ENCODE assay signal across 22 cellular contexts in the genomic region with DNA sequence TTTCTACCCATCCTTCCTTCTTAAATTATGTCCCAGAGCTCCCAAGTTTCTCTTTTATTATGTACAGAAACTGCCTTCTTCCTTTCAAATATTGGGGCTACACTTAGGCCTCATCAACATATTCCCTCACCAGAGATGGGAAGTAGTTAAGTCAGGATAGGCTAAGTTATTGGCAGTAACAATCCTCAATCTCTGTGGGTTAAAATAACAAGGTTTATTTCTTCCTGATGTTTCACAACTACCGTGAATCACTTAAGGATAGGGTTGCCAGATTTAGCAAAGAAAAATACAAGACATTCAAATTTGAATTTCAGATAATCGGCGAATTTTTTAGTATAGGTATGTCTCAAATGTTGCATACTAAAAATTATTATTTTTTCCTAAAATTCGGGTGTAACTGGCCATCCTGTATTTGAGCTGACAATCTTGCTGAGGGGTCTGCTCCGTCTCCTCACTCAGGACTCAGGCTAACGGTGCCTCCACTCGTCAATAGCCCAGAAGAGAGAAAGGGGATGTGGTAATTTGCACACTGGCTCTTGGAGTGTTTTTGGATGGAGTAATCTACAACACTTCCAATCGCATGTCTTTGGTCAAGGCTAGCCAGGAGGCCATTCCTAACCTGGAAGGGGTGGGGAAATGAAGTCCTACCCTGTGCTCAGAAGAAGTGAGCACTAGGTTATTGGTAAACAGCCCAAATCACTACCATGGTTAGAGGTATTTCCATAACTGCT.
DNase-seq lines count a peak whose midpoint lies in the region; ATAC-seq, FAIRE-seq and TF ChIP-seq lines count a peak whose summit lies in the region.
"Had no signal": no experiment of that assay in that cellular context is flagged by ENCODE, and none has a peak within 500 bp of the region (broad histone marks: within the 10 kb centered on the region; RNA-seq: fewer than 3 reads in every experiment).

No MANE protein-coding gene starts in this region.

- H3K27me3 Mint-ChIP-seq in Calu3 (ENCODE audit: unreplicated experiment): no peaks in the 10 kb centered on the region
- H3K27me3 Mint-ChIP-seq: activated CD4-positive, alpha-beta memory T cell treated with anti-CD3 and anti-CD28 coated beads for 36 hours; activated naive CD8-positive, alpha-beta T cell treated with anti-CD3 and anti-CD28 coated beads for 36 hours; progenitor cell of endocrine pancreas; stimulated activated memory B cell treated with anti-CD40 and anti-IgM and Interleukin-4, amounts not matched to agents 10 μg/mL and 1 μg/mL and 100 μg/mL, for 72 hours had no signal

- H3K27me3 ChIP-seq in adipocyte (replicated peaks; ENCODE audit: control insufficient read depth, insufficient read depth, low read length) (no peaks in the 10 kb centered on the region), small intestine (ENCODE audit: control insufficient read depth in 2 of 2, insufficient read depth in 2 of 2, low read length in 2 of 2) (no peaks in the 10 kb centered on the region)

- intact Hi-C loops in Calu3 (cut with micrococcal nuclease; ENCODE audit: unreplicated experiment): no loop called here

- H3K27ac ChIP-seq in small intestine (ENCODE audit: low read depth in 1 of 2, low read length in 1 of 2): no peak overlapping the region

- CTCF ChIA-PET in Calu3 (lab: Charles Lee): no interaction called here

- H3K4me1 Mint-ChIP-seq in Calu3 (ENCODE audit: low read depth, unreplicated experiment): peaks cover 33% of the 10 kb centered on the region
- H3K4me1 Mint-ChIP-seq: stimulated activated memory B cell treated with anti-CD40 and anti-IgM and Interleukin-4, amounts not matched to agents 10 μg/mL and 1 μg/mL and 100 μg/mL, for 72 hours had no signal

- H3K4me3 ChIP-seq in adipocyte (ENCODE audit: low read length) (peak overlapping the region; percentile 56), fibroblast of pulmonary artery (replicated peaks; ENCODE audit: low read depth, low read length) (no peak overlapping the region), small intestine (ENCODE audit: low read depth in 1 of 2, low read length in 2 of 2) (no peak overlapping the region)
- H3K4me3 ChIP-seq: K562, lung, smooth muscle cell had no signal

- TF ChIP-seq CTCF in Calu3 (IDR thresholded peaks at IDR 0.05; ENCODE audit: unreplicated experiment) (no peak), fibroblast of pulmonary artery (IDR thresholded peaks at IDR 0.05; ENCODE audit: low read length, missing control alignments) (no peak)

- no peaks in the 10 kb centered on the region for H3K36me3 ChIP-seq in adipocyte (ENCODE audit: control insufficient read depth, insufficient read depth, low read length, severe bottlenecking)
- H3K36me3 ChIP-seq in small intestine (ENCODE audit: control insufficient read depth in 2 of 2, insufficient read depth in 2 of 2, low read length in 2 of 2): no peaks in the 10 kb centered on the region

- WGBS in small intestine, 3 donors: 94 to 97% (median 96%) methylated on average over 8 of the region's 8 CpGs

- no peak overlapping the region for H3K4me3 Mint-ChIP-seq in Calu3 (ENCODE audit: low read depth, unreplicated experiment)
- H3K4me3 Mint-ChIP-seq: activated CD4-positive, alpha-beta memory T cell treated with anti-CD3 and anti-CD28 coated beads for 36 hours; activated naive CD8-positive, alpha-beta T cell treated with anti-CD3 and anti-CD28 coated beads for 36 hours; stimulated activated memory B cell treated with anti-CD40 and anti-IgM and Interleukin-4, amounts not matched to agents 10 μg/mL and 1 μg/mL and 100 μg/mL, for 72 hours had no signal

- no TSS peak for BruUV-seq in Calu3 (replicated peaks; lab: Mats Ljungman, UMichigan)

- no peaks in the 10 kb centered on the region for H3K9me3 Mint-ChIP-seq in Calu3 (ENCODE audit: low read depth, unreplicated experiment)

- H3K4me1 ChIP-seq in adipocyte (ENCODE audit: control insufficient read depth, insufficient read depth, low read length): peaks cover 25% of the 10 kb centered on the region
- peaks cover 0 to 2% of the 10 kb centered on the region in 2 donors for H3K4me1 ChIP-seq in small intestine (ENCODE audit: control insufficient read depth in 2 of 2, insufficient read depth in 1 of 2, low read depth in 1 of 2, low read length in 1 of 2)

- no peak for FAIRE-seq in small intestine (lab: Jason Lieb, UNC)
- FAIRE-seq: colon, K562, kidney, urothelium cell line had no signal

- H3K27ac Mint-ChIP-seq in Calu3 (ENCODE audit: unreplicated experiment): peak overlapping the region; percentile 80
- H3K27ac Mint-ChIP-seq: activated CD4-positive, alpha-beta memory T cell treated with anti-CD3 and anti-CD28 coated beads for 36 hours; activated naive CD8-positive, alpha-beta T cell treated with anti-CD3 and anti-CD28 coated beads for 36 hours; activated T-helper 2 cell treated with anti-CD3 and anti-CD28 coated beads, Interferon-gamma antibody, Interleukin-2, Interleukin-4, amounts not matched to agents 10 μg/mL and 5 μg/mL and 100 μg/mL, durations not matched to agents 14 hours and 24 hours and 36 hours; stimulated activated memory B cell treated with anti-CD40 and anti-IgM and Interleukin-4, amounts not matched to agents 10 μg/mL and 1 μg/mL and 100 μg/mL, for 72 hours had no signal

- H3K9me3 ChIP-seq in adipocyte (ENCODE audit: control insufficient read depth, low read length) (no peaks in the 10 kb centered on the region), small intestine (ENCODE audit: control insufficient read depth, low read depth) (no peaks in the 10 kb centered on the region)

- no peak for ATAC-seq in GM19463 (IDR thresholded peaks at IDR 0.05; ENCODE audit: unreplicated experiment)
- ATAC-seq: K562; stimulated activated memory B cell treated with anti-CD40 and anti-IgM and Interleukin-4, amounts not matched to agents 10 μg/mL and 1 μg/mL and 100 μg/mL, for 72 hours had no signal

- H3K36me3 Mint-ChIP-seq in Calu3 (ENCODE audit: insufficient read depth, unreplicated experiment): peaks cover 39% of the 10 kb centered on the region

- peak overlapping the region; percentile 16 for H3K9ac ChIP-seq in adipocyte (ENCODE audit: low read length)

- DNase-seq in Calu3: no peak
- peak; percentile 39 for DNase-seq in adipocyte (ENCODE audit: low read depth)
- peak; percentile 55 for DNase-seq in fibroblast of pulmonary artery (ENCODE audit: low read depth)
- peak; percentile 28 for DNase-seq in renal cortical epithelial cell (ENCODE audit: low read depth)
- DNase-seq in NAMALWA (ENCODE audit: low spot score): no peak
- DNase-seq in small intestine: no peak
- DNase-seq: activated CD4-positive, alpha-beta memory T cell treated with anti-CD3 and anti-CD28 coated beads for 36 hours; activated CD8-positive, alpha-beta memory T cell treated with anti-CD3 and anti-CD28 coated beads, Interleukin-2, amount 50 U/mL, for 48 hours; activated naive CD8-positive, alpha-beta T cell treated with anti-CD3 and anti-CD28 coated beads for 36 hours; effector CD8-positive, alpha-beta T cell; kidney; NCI-H1436; NCI-H2107 had no signal

Comparison
In these comparisons a context has a peak if more than half of its experiments do, and no peak if none do; other contexts are left out.
1. DNase-seq: peak in adipocyte (single experiment), fibroblast of pulmonary artery (single experiment) and renal cortical epithelial cell (single experiment); none in Calu3 (single experiment), NAMALWA (single experiment) and small intestine (single experiment).